In the genomic region with DNA sequence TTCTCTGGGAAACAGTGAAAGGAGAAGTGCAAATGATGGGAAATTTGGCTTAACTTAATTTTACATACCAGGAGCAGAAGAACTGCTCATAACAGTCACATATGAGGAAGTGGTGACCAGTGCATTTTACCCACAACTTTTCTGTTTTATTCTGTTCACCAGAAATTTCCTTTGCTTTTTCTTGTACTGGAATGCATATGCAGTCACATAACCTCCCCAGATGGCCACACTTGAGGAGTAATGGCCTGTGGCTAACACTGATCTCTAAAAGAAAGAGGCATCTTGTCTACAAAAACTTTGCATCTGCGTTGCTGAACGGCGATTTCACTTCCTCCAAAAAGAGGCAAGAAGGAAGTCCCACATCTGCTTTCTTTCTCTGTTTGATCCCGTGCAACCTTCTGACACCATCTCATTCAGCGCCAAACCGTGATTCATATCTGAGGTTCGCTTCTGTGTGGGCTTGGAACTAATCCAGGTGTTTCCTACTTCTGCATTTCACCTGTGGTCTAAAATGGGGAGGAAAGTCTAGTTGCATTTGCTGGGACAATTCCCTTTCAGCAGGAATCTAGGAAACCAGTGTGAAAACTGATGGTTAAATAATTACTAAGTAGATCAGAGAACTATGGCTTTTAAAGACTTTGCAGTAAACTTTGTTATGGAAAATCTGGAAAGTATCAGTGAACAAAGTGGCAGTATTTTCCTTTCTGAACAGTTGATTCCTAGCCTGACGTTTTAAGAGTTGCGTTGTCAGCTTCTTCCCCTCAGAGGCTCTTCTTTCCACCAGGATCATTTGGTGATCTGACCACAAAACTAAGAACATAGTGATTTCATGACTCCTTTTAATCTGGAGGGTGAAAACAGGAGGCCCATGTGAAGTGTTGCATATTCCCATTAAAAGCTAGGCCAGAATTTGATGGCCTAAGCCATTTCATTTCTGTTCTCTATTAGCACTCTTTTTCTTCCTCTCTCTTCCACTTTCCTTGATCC, we compare ENCODE assay signal across 8 cellular contexts. TPM values are rescaled to one million over a fixed set of nuclear protein-coding genes. Genes with fewer than 3 reads are reported as not detected.
DNase-seq lines count a peak whose midpoint lies in the region; ATAC-seq and TF ChIP-seq lines count a peak whose summit lies in the region.

No MANE protein-coding gene starts in this region.

- peaks cover 27% of the 10 kb centered on the region for H3K4me1 ChIP-seq in adipocyte (ENCODE audit: control insufficient read depth, insufficient read depth, low read length)
- H3K4me1 ChIP-seq in muscle layer of duodenum (ENCODE audit: control insufficient read depth in 1 of 2, insufficient read depth in 2 of 2, low read length in 2 of 2), result no peaks in the 10 kb centered on the region
- no peaks in the 10 kb centered on the region for H3K4me1 ChIP-seq in SJCRH30

- H3K9ac ChIP-seq in adipocyte (ENCODE audit: low read length), result peak overlapping the region; percentile 10

- H3K36me3 ChIP-seq in adipocyte (ENCODE audit: control insufficient read depth, insufficient read depth, low read length, severe bottlenecking) (no peaks in the 10 kb centered on the region), muscle layer of duodenum (ENCODE audit: control insufficient read depth in 1 of 2, insufficient read depth in 2 of 2, low read length in 2 of 2) (no peaks in the 10 kb centered on the region), SJCRH30 (no peaks in the 10 kb centered on the region)

- H3K9me3 ChIP-seq in adipocyte (ENCODE audit: control insufficient read depth, low read length) (no peaks in the 10 kb centered on the region), muscle layer of duodenum (ENCODE audit: control insufficient read depth in 1 of 2, low read length in 2 of 2) (no peaks in the 10 kb centered on the region), SJCRH30 (replicated peaks) (no peaks in the 10 kb centered on the region)

- H3K27me3 ChIP-seq in adipocyte (replicated peaks; ENCODE audit: control insufficient read depth, insufficient read depth, low read length) (peaks cover 11% of the 10 kb centered on the region), muscle layer of duodenum (ENCODE audit: low read depth, low read length) (no peaks in the 10 kb centered on the region), SJCRH30 (no peaks in the 10 kb centered on the region)

- peak; percentile 22 for DNase-seq in GM03348 (ENCODE audit: low spot score)
- DNase-seq in GM20000 (ENCODE audit: low spot score), result peak; percentile 66
- DNase-seq in adipocyte (ENCODE audit: low read depth), result peak; percentile 53
- DNase-seq in NCI-H226, result no peak
- DNase-seq in middle frontal gyrus (ENCODE audit: extremely low spot score, low spot score), result no peak
- no peak for DNase-seq in SJCRH30

- H3K27ac ChIP-seq in muscle layer of duodenum (ENCODE audit: low read length), result peak overlapping the region; percentile 64
- H3K27ac ChIP-seq in SJCRH30, result no peak overlapping the region

- TF ChIP-seq CTCF in GM20000 (IDR thresholded peaks at IDR 0.05; ENCODE audit: extremely low read depth, missing control alignments), result no peak

- H3K4me3 ChIP-seq in adipocyte (ENCODE audit: low read length), result peak overlapping the region; percentile 55
- no peak overlapping the region for H3K4me3 ChIP-seq in muscle layer of duodenum (ENCODE audit: low read depth in 1 of 2, low read length in 2 of 2)
- no peak overlapping the region for H3K4me3 ChIP-seq in SJCRH30

- ATAC-seq in HG03469 (IDR thresholded peaks at IDR 0.05; ENCODE audit: unreplicated experiment), result peak; percentile 80

RNA-seq across cellular contexts. Expression of gene MPEG1, which starts 4.2 kb away (rescaled TPM):
- not detected in 2 replicates for total RNA-seq in SJCRH30 (2014; rRNA removed; shearing (Covaris generic))

RNA-seq across cellular contexts. Expression of gene DTX4, which starts 45.0 kb away (rescaled TPM):
- total RNA-seq in SJCRH30 (2014; rRNA removed; shearing (Covaris generic)), result 26.3 and 26.7 TPM in 2 replicates

Comparison
In these comparisons a context has a peak if more than half of its experiments do, and no peak if none do; other contexts are left out.
1. DNase-seq: peak in GM03348 (single experiment), GM20000 (single experiment) and adipocyte (single experiment); none in NCI-H226 (single experiment), middle frontal gyrus (single experiment) and SJCRH30 (0 of 2).